ENCODE assay signal across 8 cellular contexts in the genomic region with DNA sequence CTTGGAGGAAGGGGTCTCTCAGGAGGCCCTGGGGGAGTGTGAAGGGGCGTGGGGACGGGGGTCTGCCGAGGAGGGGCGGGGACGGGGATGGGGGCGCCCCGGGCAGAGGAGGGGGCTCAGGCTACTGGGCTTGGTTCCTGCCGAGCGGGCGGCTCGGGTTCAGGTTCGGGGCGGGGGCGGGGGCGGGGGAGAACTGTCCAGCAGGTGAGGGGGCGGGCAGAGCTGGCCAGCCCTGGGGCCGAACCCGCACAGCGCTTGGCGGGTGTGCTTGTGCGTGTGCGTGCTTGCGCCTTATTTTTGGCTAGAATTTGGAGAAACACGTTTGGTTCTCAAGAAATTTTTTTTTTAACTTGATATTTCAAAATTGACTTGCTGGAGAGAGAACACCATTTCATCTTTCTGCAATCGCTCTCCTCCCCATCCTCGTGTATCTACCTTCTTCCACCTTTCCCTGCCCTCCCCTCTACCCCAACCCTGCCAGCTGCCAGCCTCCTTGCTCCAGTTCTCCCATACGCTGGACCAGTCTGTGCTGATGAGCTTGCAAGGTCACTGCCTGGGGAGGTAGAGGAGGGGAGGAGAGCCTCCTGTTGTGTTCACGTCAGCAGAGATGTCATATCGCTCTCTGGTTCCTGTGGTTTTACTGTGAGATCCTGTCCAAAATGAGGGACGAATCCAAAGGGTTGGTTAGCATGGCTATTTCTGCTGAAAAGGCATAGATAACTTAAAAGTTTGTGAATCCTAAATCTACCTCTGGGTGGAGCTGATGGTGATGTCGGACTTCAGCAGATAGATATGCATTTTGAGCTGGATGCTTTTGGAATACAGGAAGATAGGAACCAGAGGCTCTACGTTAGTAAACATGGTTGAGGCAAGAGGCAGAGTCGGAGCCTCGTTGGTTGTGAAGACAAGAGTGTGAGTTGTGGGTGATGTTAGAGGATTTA. TPM values are rescaled to one million over a fixed set of nuclear protein-coding genes. Genes with fewer than 3 reads are reported as not detected.
DNase-seq lines count a peak whose midpoint lies in the region; ATAC-seq and TF ChIP-seq lines count a peak whose summit lies in the region.

No MANE protein-coding gene starts in this region.

- H3K4me3 ChIP-seq in endodermal cell (ENCODE audit: low read length) (peak overlapping the region; percentile 80), mucosa of descending colon (peak overlapping the region; percentile 88)

- H3K27me3 Mint-ChIP-seq in activated CD4-positive, alpha-beta T cell treated with anti-CD3 and anti-CD28 coated beads for 36 hours = no peaks in the 10 kb centered on the region
- H3K27me3 Mint-ChIP-seq in endodermal cell (ENCODE audit: insufficient read depth) = no peaks in the 10 kb centered on the region
- no peaks in the 10 kb centered on the region for H3K27me3 Mint-ChIP-seq in type B pancreatic cell

- H3K4me1 ChIP-seq in endodermal cell (ENCODE audit: control insufficient read depth, insufficient read depth, low read length) (peaks cover 15% of the 10 kb centered on the region), mucosa of descending colon (ENCODE audit: low read depth) (peaks cover 29% of the 10 kb centered on the region)

- peak overlapping the region; percentile 84 for H3K27ac ChIP-seq in endodermal cell (ENCODE audit: low read depth, low read length)

- no peak for TF ChIP-seq CTCF in endodermal cell (conservative IDR thresholded peaks at IDR 0.05)
- TF ChIP-seq CTCF in mucosa of descending colon (IDR thresholded peaks at IDR 0.05) = no peak
- TF ChIP-seq CTCF in type B pancreatic cell (conservative IDR thresholded peaks at IDR 0.05) = no peak

- peak overlapping the region; percentile 76 for H3K4me3 Mint-ChIP-seq in activated CD4-positive, alpha-beta T cell treated with anti-CD3 and anti-CD28 coated beads for 36 hours
- H3K4me3 Mint-ChIP-seq in endodermal cell (peak overlapping the region; percentile 67), type B pancreatic cell (peak overlapping the region; percentile 88)

- H3K36me3 ChIP-seq in endodermal cell (ENCODE audit: control insufficient read depth, insufficient read depth, low read length) = peaks cover 9% of the 10 kb centered on the region
- H3K36me3 ChIP-seq in mucosa of descending colon (ENCODE audit: low read depth) = no peaks in the 10 kb centered on the region

- ATAC-seq in activated CD4-positive, alpha-beta T cell treated with anti-CD3 and anti-CD28 coated beads for 36 hours = peak; percentile 6
- ATAC-seq in mucosa of descending colon (no peak), HG03571 (IDR thresholded peaks at IDR 0.05; ENCODE audit: unreplicated experiment) (no peak)

- POLR2A ChIA-PET in activated CD4-positive, alpha-beta T cell treated with anti-CD3 and anti-CD28 coated beads for 36 hours (lab: Charles Lee) = interaction anchor here (0.6 to 1.1 kb wide), 8 partner anchors 8 to 636 kb away, joined by 3 to 4 read pairs (median 3); a partner anchor contains a TSS

- no peaks in the 10 kb centered on the region for H3K27me3 ChIP-seq in endodermal cell (ENCODE audit: control insufficient read depth, insufficient read depth, low read length, poor library complexity, severe bottlenecking)

- DNase-seq in DMS53 (lab: John Stamatoyannopoulos, UW) = peak; percentile 61
- no peak for DNase-seq in DMS53 treated with DMSO at 0.1 percent for 48 hours (lab: John Stamatoyannopoulos, UW; ENCODE audit: unreplicated experiment)
- DNase-seq in NCI-H1092 treated with DMSO at 0.1 percent for 48 hours (lab: John Stamatoyannopoulos, UW) = peak; percentile 46
- DNase-seq in activated CD4-positive, alpha-beta T cell treated with anti-CD3 and anti-CD28 coated beads for 36 hours = peak; percentile 53
- DNase-seq in endodermal cell = peak; percentile 68
- DNase-seq in mucosa of descending colon = peak; percentile 39 to 50 (median 49)
- DNase-seq in type B pancreatic cell (ENCODE audit: extremely low spot score, unreplicated experiment) = no peak

- CTCF ChIA-PET in activated CD4-positive, alpha-beta T cell treated with anti-CD3 and anti-CD28 coated beads for 36 hours (lab: Charles Lee) = interaction anchor here (0.8 to 1.7 kb wide), 6 partner anchors 12 to 137 kb away, joined by 3 to 11 read pairs (median 4); a partner anchor contains a TSS

- 7 to 13% methylated on average over 14 to 33 of the region's 34 CpGs for WGBS in endodermal cell (ENCODE audit: insufficient coverage in 1 of 2, insufficient read length in 1 of 2), 2 experiments

- no peaks in the 10 kb centered on the region for H3K9me3 Mint-ChIP-seq in activated CD4-positive, alpha-beta T cell treated with anti-CD3 and anti-CD28 coated beads for 36 hours (ENCODE audit: low read depth)
- H3K9me3 Mint-ChIP-seq in endodermal cell (no peaks in the 10 kb centered on the region), type B pancreatic cell (no peaks in the 10 kb centered on the region)

- intact Hi-C loops in activated CD4-positive, alpha-beta T cell treated with anti-CD3 and anti-CD28 coated beads for 36 hours (cut with DNase I, micrococcal nuclease) = loop anchor here (1.0 to 10.0 kb wide), 4 partner anchors 283 to 923 kb away; a partner anchor contains a TSS
- intact Hi-C loops in mucosa of descending colon (cut with DNase I, micrococcal nuclease) = no loop called here

- H3K9ac ChIP-seq in endodermal cell (ENCODE audit: extremely low read depth, low read length, poor library complexity, severe bottlenecking) = no peak overlapping the region

- H3K9me3 ChIP-seq in endodermal cell (ENCODE audit: control insufficient read depth, low read length) (no peaks in the 10 kb centered on the region), mucosa of descending colon (no peaks in the 10 kb centered on the region)

- H3K27ac Mint-ChIP-seq in activated CD4-positive, alpha-beta T cell treated with anti-CD3 and anti-CD28 coated beads for 36 hours = peak overlapping the region; percentile 85
- H3K27ac Mint-ChIP-seq in endodermal cell (no peak overlapping the region), type B pancreatic cell (peak overlapping the region; percentile 82)

- H3K36me3 Mint-ChIP-seq in activated CD4-positive, alpha-beta T cell treated with anti-CD3 and anti-CD28 coated beads for 36 hours (ENCODE audit: low read depth) = peaks cover 9% of the 10 kb centered on the region
- H3K36me3 Mint-ChIP-seq in endodermal cell (ENCODE audit: low read depth) = peaks cover 7% of the 10 kb centered on the region
- H3K36me3 Mint-ChIP-seq in type B pancreatic cell = no peaks in the 10 kb centered on the region

- peaks cover 48% of the 10 kb centered on the region for H3K4me1 Mint-ChIP-seq in activated CD4-positive, alpha-beta T cell treated with anti-CD3 and anti-CD28 coated beads for 36 hours
- H3K4me1 Mint-ChIP-seq in endodermal cell (peaks cover 39% of the 10 kb centered on the region), type B pancreatic cell (ENCODE audit: unreplicated experiment) (peaks cover 38% of the 10 kb centered on the region)

RNA-seq across cellular contexts. Expression of a gene that starts 0.7 kb away (rescaled TPM):
- total RNA-seq in activated CD4-positive, alpha-beta T cell treated with anti-CD3 and anti-CD28 coated beads for 36 hours = 10 to 100 TPM; 54.4 to 67.3 TPM
- total RNA-seq in endodermal cell (10 to 100 TPM; 30.2 to 36.0 TPM), mucosa of descending colon (10 to 100 TPM; 45.0 to 69.6 (median 67.3) TPM), type B pancreatic cell (ENCODE audit: low replicate concordance) (41.1 and 47.7 TPM in 2 replicates)
- polyA plus RNA-seq in endodermal cell (2013, experiment 1 of 2) = 35.6 TPM
- 30.8 TPM for polyA plus RNA-seq in endodermal cell (2013, experiment 2 of 2)

RNA-seq across cellular contexts. Expression of a gene that starts 12.8 kb away (rescaled TPM):
- 10 to 100 TPM in 1 of 2 experiments, 1 to 10 TPM in 1; 9.5 to 13.3 TPM for total RNA-seq in activated CD4-positive, alpha-beta T cell treated with anti-CD3 and anti-CD28 coated beads for 36 hours
- total RNA-seq in endodermal cell (10 to 100 TPM; 29.4 to 34.6 TPM), mucosa of descending colon (10 to 100 TPM; 49.1 to 73.5 (median 50.6) TPM), type B pancreatic cell (ENCODE audit: low replicate concordance) (14.2 and 18.9 TPM in 2 replicates)
- polyA plus RNA-seq in endodermal cell (2013, experiment 1 of 2) = 19.1 TPM
- polyA plus RNA-seq in endodermal cell (2013, experiment 2 of 2) = 17.6 TPM

RNA-seq across cellular contexts. Expression of a gene that starts 22.0 kb away (rescaled TPM):
- 10 to 100 TPM; 10.2 to 11.2 TPM for total RNA-seq in activated CD4-positive, alpha-beta T cell treated with anti-CD3 and anti-CD28 coated beads for 36 hours
- total RNA-seq in endodermal cell (10 to 100 TPM; 42.9 to 45.9 TPM), mucosa of descending colon (10 to 100 TPM; 42.6 to 53.8 (median 51.1) TPM), type B pancreatic cell (ENCODE audit: low replicate concordance) (41.1 and 42.2 TPM in 2 replicates)
- polyA plus RNA-seq in endodermal cell (2013, experiment 1 of 2) = 34.7 TPM
- 28.7 TPM for polyA plus RNA-seq in endodermal cell (2013, experiment 2 of 2)

RNA-seq across cellular contexts. Expression of a gene that starts 55.8 kb away (rescaled TPM):
- 100 to 1,000 TPM; 159 to 178 TPM for total RNA-seq in activated CD4-positive, alpha-beta T cell treated with anti-CD3 and anti-CD28 coated beads for 36 hours
- total RNA-seq in endodermal cell (10 to 100 TPM; 20.9 to 31.2 TPM), mucosa of descending colon (10 to 100 TPM; 29.8 to 41.2 (median 37.2) TPM), type B pancreatic cell (ENCODE audit: low replicate concordance) (40.0 and 50.1 TPM in 2 replicates)
- 72.6 TPM for polyA plus RNA-seq in endodermal cell (2013, experiment 1 of 2)
- 69.3 TPM for polyA plus RNA-seq in endodermal cell (2013, experiment 2 of 2)

Comparison
In these comparisons a context has a peak if more than half of its experiments do, and no peak if none do; other contexts are left out.
1. DNase-seq: peak in DMS53 (single experiment), NCI-H1092 treated with DMSO at 0.1 percent for 48 hours (single experiment), activated CD4-positive, alpha-beta T cell treated with anti-CD3 and anti-CD28 coated beads for 36 hours (single experiment), endodermal cell (single experiment) and mucosa of descending colon (3 of 3); none in DMS53 treated with DMSO at 0.1 percent for 48 hours (single experiment) and type B pancreatic cell (single experiment).
2. intact Hi-C loops: an anchor here in activated CD4-positive, alpha-beta T cell treated with anti-CD3 and anti-CD28 coated beads for 36 hours (1.0 to 10.0 kb wide); none called in mucosa of descending colon.
3. Peak in every context shown above with its lines, with median percentiles within 50 percentile points of each other: H3K4me3 Mint-ChIP-seq.